8 cellular contexts compared by ENCODE assay signal in genomic region chr1:32965251-32965643, GRCh38. TPM values are rescaled to one million over a fixed set of nuclear protein-coding genes. Genes with fewer than 3 reads are reported as not detected.
DNase-seq lines count a peak whose midpoint lies in the region; ATAC-seq, FAIRE-seq and TF ChIP-seq lines count a peak whose summit lies in the region.

No MANE protein-coding gene starts in this region.

- no peak for DNase-seq in AG09309 (ENCODE audit: low read depth)
- DNase-seq in mammary epithelial cell = no peak
- no peak for DNase-seq in naive B cell
- no peak for DNase-seq in stimulated activated CD4-positive, alpha-beta T cell treated with anti-CD3 and anti-CD28 coated beads, Interleukin-4, amount 100 ng/mL, for 1 hour
- DNase-seq in UCSD-AML1 (lab: John Stamatoyannopoulos, UW; ENCODE audit: unreplicated experiment) = no peak
- no peak for DNase-seq in frontal cortex (ENCODE audit: low spot score in 2 of 2)
- DNase-seq in activated CD4-positive, alpha-beta T cell treated with anti-CD3 and anti-CD28 coated beads, Interleukin-2, amount 50 U/mL, for 4 hours = no peak

- dilution Hi-C loops in mammary epithelial cell (cut with HindIII; ENCODE audit: low sequenced_read_pairs) = no loop called here

- TSS peak; percentile 72 for BruUV-seq in mammary epithelial cell (replicated peaks; lab: Mats Ljungman, UMichigan)

- in situ Hi-C loops in mammary epithelial cell (cut with MboI; ENCODE audit: low sequenced_read_pairs in 2 of 2) = no loop called here

- H3K9me3 Mint-ChIP-seq in naive B cell = peaks cover 0 to 2% (median 0%) of the 10 kb centered on the region in 7 donors

- intact Hi-C loops in mammary epithelial cell (cut with micrococcal nuclease) = no loop called here

- TF ChIP-seq CTCF in AG09309 (IDR thresholded peaks at IDR 0.05; ENCODE audit: control insufficient read depth, insufficient read depth, low read depth, low read length, missing control alignments) = no peak
- TF ChIP-seq CTCF in KMS-11 (conservative IDR thresholded peaks at IDR 0.05; ENCODE audit: low read depth, low read length) = no peak
- TF ChIP-seq CTCF in mammary epithelial cell (conservative IDR thresholded peaks at IDR 0.05 in 1 of 2, IDR thresholded peaks at IDR 0.05 in 1 of 2; ENCODE audit: extremely low read depth in 1 of 2, insufficient read depth in 1 of 2, low read depth in 1 of 2, low read length in 2 of 2) = no peak

- no peak for ATAC-seq in naive B cell (ENCODE audit: low read depth in 2 of 2)

- peak overlapping the region in 5 of 6 donors; percentile 56 to 95 (median 87) for H3K27ac Mint-ChIP-seq in naive B cell

- H3K4me1 ChIP-seq in KMS-11 (ENCODE audit: low read depth, poor library complexity, severe bottlenecking) (peaks cover 40% of the 10 kb centered on the region), mammary epithelial cell (ENCODE audit: insufficient read depth, low read length) (peaks cover 46% of the 10 kb centered on the region)

- H3K4me2 ChIP-seq in KMS-11 (peak overlapping the region; percentile 87), mammary epithelial cell (ENCODE audit: insufficient read depth, low read depth, low read length) (peak overlapping the region; percentile 72)

- no peak overlapping the region for H3K9ac ChIP-seq in KMS-11
- peak overlapping the region; percentile 67 for H3K9ac ChIP-seq in mammary epithelial cell (ENCODE audit: insufficient read depth, low read length)

- WGBS in mammary epithelial cell (ENCODE audit: low coverage, missing lambda C conversion rate) = 4% methylated on average over 2 of the region's 2 CpGs

- peaks cover 25 to 38% (median 34%) of the 10 kb centered on the region in 3 donors for H3K4me1 Mint-ChIP-seq in naive B cell

- H3K36me3 Mint-ChIP-seq in naive B cell = no peaks in the 10 kb centered on the region

- H4K20me1 ChIP-seq in KMS-11 (ENCODE audit: insufficient read depth) = peaks cover 9% of the 10 kb centered on the region; the same call in 1 of the 2 replicates
- peaks cover 6% of the 10 kb centered on the region for H4K20me1 ChIP-seq in mammary epithelial cell (ENCODE audit: insufficient read depth, low read length)

- H3K27ac ChIP-seq in KMS-11 (peak overlapping the region; percentile 24; the same call in 1 of the 2 replicates), mammary epithelial cell (ENCODE audit: insufficient read depth, low read depth, low read length) (peak overlapping the region; percentile 73)

- H3K27me3 ChIP-seq in KMS-11 (ENCODE audit: insufficient read depth, low read depth) = no peaks in the 10 kb centered on the region
- H3K27me3 ChIP-seq in mammary epithelial cell (ENCODE audit: insufficient read depth, low read length) = no peaks in the 10 kb centered on the region

- no peaks in the 10 kb centered on the region for H3K36me3 ChIP-seq in KMS-11 (ENCODE audit: insufficient read depth)
- no peaks in the 10 kb centered on the region for H3K36me3 ChIP-seq in mammary epithelial cell (ENCODE audit: insufficient read depth, low read length)

- peak overlapping the region; percentile 82 to 92 (median 88) for H3K4me3 Mint-ChIP-seq in naive B cell

- peaks cover 27% of the 10 kb centered on the region; the same call in 1 of the 2 replicates for H3K79me2 ChIP-seq in KMS-11 (ENCODE audit: insufficient read depth, low read depth)
- peaks cover 38% of the 10 kb centered on the region for H3K79me2 ChIP-seq in mammary epithelial cell (ENCODE audit: insufficient read depth, low read length)

- no peak for FAIRE-seq in frontal cortex (lab: Jason Lieb, UNC)

- CTCF ChIA-PET in mammary epithelial cell (lab: Charles Lee; ENCODE audit: low non-redundant PET) = no interaction called here

- H3K27me3 Mint-ChIP-seq in naive B cell = peaks cover 0 to 4% (median 0%) of the 10 kb centered on the region in 3 donors

- H3K9me3 ChIP-seq in mammary epithelial cell (replicated peaks; ENCODE audit: insufficient read depth, low read length) = no peaks in the 10 kb centered on the region

- H2AFZ ChIP-seq in KMS-11 (ENCODE audit: low read depth) = peak overlapping the region; percentile 71
- H2AFZ ChIP-seq in mammary epithelial cell (ENCODE audit: low read depth, low read length) = peak overlapping the region; percentile 70

- H3K4me3 ChIP-seq in AG09309 (ENCODE audit: control insufficient read depth, low read depth, low read length) = peak overlapping the region; percentile 77
- no peak overlapping the region for H3K4me3 ChIP-seq in KMS-11 (IDR thresholded peaks at IDR 0.05; ENCODE audit: insufficient read depth, low read depth, low read length)
- peak overlapping the region; percentile 21 to 36 (median 31) for H3K4me3 ChIP-seq in mammary epithelial cell (replicated peaks in 1 of 3; ENCODE audit: insufficient read depth in 1 of 3, low read depth in 2 of 3, low read length in 3 of 3)

RNA-seq across cellular contexts. Expression of gene RNF19B, which starts 0.6 kb away (rescaled TPM):
- total RNA-seq in mammary epithelial cell (10 to 100 TPM; 30.5 to 62.4 TPM), frontal cortex (37.1 TPM)
- polyA plus RNA-seq in mammary epithelial cell (32.3 TPM), naive B cell (ENCODE audit: low read depth in 6 of 6) (1 to 10 TPM; 1.0 to 2.8 (median 1.9) TPM)
- 38.2 TPM for polyA minus RNA-seq in mammary epithelial cell
